In genomic region chr3:51146781-51147180, GRCh38 we compare ENCODE assay signal across 35 cellular contexts.
"Had no signal": no experiment of that assay in that cellular context is flagged by ENCODE, and none has a peak within 500 bp of the region (broad histone marks: within the 10 kb centered on the region; RNA-seq: fewer than 3 reads in every experiment).

No MANE protein-coding gene starts in this region.

- H3K27ac ChIP-seq: KMS-11 had no signal

- H3K4me3 ChIP-seq: MG63 had no signal

- H3K36me3 ChIP-seq: MG63 had no signal

- H3K9me3 ChIP-seq: MG63 had no signal

- DNase-seq: Karpas-422, Kasumi-1, MG63, MM.1S, MV-4-11, NCI-H1048, NCI-H1092, NCI-H1092 treated with DMSO at 0.1 percent for 48 hours, NCI-H1105, NCI-H1105 treated with DMSO at 0.1 percent for 48 hours, NCI-H1417, NCI-H1417 treated with DMSO at 0.1 percent for 48 hours, NCI-H1436, NCI-H1436 treated with DMSO at 0.1 percent for 48 hours, NCI-H146, NCI-H1694, NCI-H1694 treated with DMSO at 0.1 percent for 48 hours, NCI-H187, NCI-H187 treated with DMSO at 0.1 percent for 48 hours, NCI-H1930, NCI-H2029, NCI-H2029 treated with DMSO at 0.1 percent for 48 hours, NCI-H2081, NCI-H2081 treated with DMSO at 0.1 percent for 48 hours, NCI-H2107, NCI-H2171, NCI-H2171 treated with DMSO at 0.1 percent for 48 hours, NCI-H2227 treated with DMSO at 0.1 percent for 48 hours, NCI-H226, NCI-H345, NCI-H446, NCI-H446 treated with DMSO at 0.1 percent for 48 hours, NCI-H510A, NCI-H510A treated with DMSO at 0.1 percent for 48 hours had no signal

- H3K27me3 ChIP-seq: MG63 had no signal
